Comparison of ENCODE assay signal across 9 cellular contexts in the genomic region with DNA sequence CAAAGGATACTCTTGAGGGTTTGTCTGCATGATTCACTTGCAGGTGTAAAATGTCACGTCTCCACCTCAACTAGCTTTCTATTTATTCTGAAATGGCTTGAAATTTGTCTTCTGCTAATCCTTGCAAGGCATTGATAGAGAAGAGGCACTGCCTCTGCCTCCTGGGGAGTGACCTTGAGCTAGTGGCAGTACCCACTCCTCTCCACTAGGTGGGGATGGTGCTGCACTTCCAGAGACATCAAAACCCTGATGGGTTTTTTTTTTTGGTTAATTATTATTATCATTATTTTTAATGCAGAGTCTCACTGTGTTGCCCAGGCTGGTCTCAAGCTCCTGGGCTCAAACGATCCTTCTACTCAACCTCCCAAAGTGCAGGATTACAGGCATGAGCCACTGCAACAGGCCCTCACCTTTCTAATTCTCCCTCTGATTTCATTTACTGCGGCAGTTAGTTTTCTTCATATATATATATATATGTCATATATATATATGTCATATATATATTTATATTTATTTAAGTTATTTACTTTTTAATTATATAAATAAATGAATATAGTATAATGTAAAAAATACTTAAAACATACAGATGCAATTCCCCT.
A peak's percentile ranks its signal among the peaks of the same experiment; 100 is the strongest.
DNase-seq lines count a peak whose midpoint lies in the region; ATAC-seq and TF ChIP-seq lines count a peak whose summit lies in the region.
"Had no signal": no experiment of that assay in that cellular context is flagged by ENCODE, and none has a peak within 500 bp of the region (broad histone marks: within the 10 kb centered on the region; RNA-seq: fewer than 3 reads in every experiment).

No MANE protein-coding gene starts in this region.

- H2AFZ ChIP-seq in GM23338, result no peak overlapping the region

- no peaks in the 10 kb centered on the region for H3K9me3 ChIP-seq in DOHH2 (ENCODE audit: control insufficient read depth, insufficient read depth, low read length)

- H3K4me1 Mint-ChIP-seq in GM23338 (peaks cover 9% of the 10 kb centered on the region; the same call in 2 of the 3 replicates), memory B cell (no peaks in the 10 kb centered on the region)

- no peaks in the 10 kb centered on the region for H3K36me3 Mint-ChIP-seq in GM23338 (ENCODE audit: low read depth)
- H3K36me3 Mint-ChIP-seq in memory B cell, result no peaks in the 10 kb centered on the region

- DNase-seq in GM23338 (ENCODE audit: low spot score) (peak; percentile 68), NCI-H1048 (lab: John Stamatoyannopoulos, UW) (peak; percentile 10), dorsolateral prefrontal cortex (peak; percentile 44 to 76 (median 65)), memory B cell (ENCODE audit: low spot score in 2 of 2) (peak; percentile 50 to 58), occipital lobe (lab: John Stamatoyannopoulos, UW) (no peak)
- peak; percentile 51 for DNase-seq in activated CD4-positive, alpha-beta T cell treated with anti-CD3 and anti-CD28 coated beads, Interleukin-2, amount 50 U/mL, for 1 hour
- peak; percentile 12 to 21 for DNase-seq in stimulated activated CD8-positive, alpha-beta memory T cell treated with anti-CD3 and anti-CD28 coated beads, Interleukin-4, amount 100 ng/mL, for 4 hours (ENCODE audit: low read depth in 2 of 2, low spot score in 1 of 2)

- H3F3A ChIP-seq in DOHH2 (ENCODE audit: control insufficient read depth, insufficient read depth), result no peaks in the 10 kb centered on the region
- H3F3A ChIP-seq in GM23338 (replicated peaks; ENCODE audit: low read depth), result no peaks in the 10 kb centered on the region

- H3K27me3 Mint-ChIP-seq in GM23338 (ENCODE audit: insufficient read depth, low read depth, poor library complexity) (no peaks in the 10 kb centered on the region), memory B cell (no peaks in the 10 kb centered on the region)
- H3K27me3 Mint-ChIP-seq: dendritic cell treated with granulocyte-macrophage colony-stimulating factor and Interleukin-4, amounts not matched to agents 40 ng/mL and 50 ng/mL, for 4 days had no signal

- no peaks in the 10 kb centered on the region for H3K79me2 ChIP-seq in DOHH2 (ENCODE audit: control insufficient read depth, low read length)
- no peaks in the 10 kb centered on the region for H3K79me2 ChIP-seq in GM23338 (replicated peaks; ENCODE audit: insufficient read depth)

- H3K27ac ChIP-seq in DOHH2 (ENCODE audit: low read depth, low read length) (no peak overlapping the region), GM23338 (ENCODE audit: low read depth) (no peak overlapping the region), dorsolateral prefrontal cortex (peak overlapping the region in 15 of 59 donors; percentile 4 to 68 (median 25))

- H4K20me1 ChIP-seq in DOHH2 (ENCODE audit: control insufficient read depth, insufficient read depth, low read depth, low read length) (no peaks in the 10 kb centered on the region), GM23338 (replicated peaks; ENCODE audit: insufficient read depth) (no peaks in the 10 kb centered on the region)

- intact Hi-C loops in dorsolateral prefrontal cortex (cut with DNase I), result loop anchor here (1.0 to 2.0 kb wide), 3 partner anchors 117 to 125 kb away; partner anchors contain the start of gene EIF1B (in 1 of the 2)

- H3K4me2 ChIP-seq in DOHH2 (ENCODE audit: low read length) (no peak overlapping the region), GM23338 (no peak overlapping the region)

- H3K4me3 ChIP-seq in DOHH2 (ENCODE audit: low read length), result no peak overlapping the region
- H3K4me3 ChIP-seq in GM23338, result no peak overlapping the region
- H3K4me3 ChIP-seq in dorsolateral prefrontal cortex, result no peak overlapping the region

- peaks cover 11% of the 10 kb centered on the region for H3K27me3 ChIP-seq in DOHH2 (ENCODE audit: control insufficient read depth, low read length)
- H3K27me3 ChIP-seq in GM23338 (ENCODE audit: insufficient read depth), result no peaks in the 10 kb centered on the region
- H3K27me3 ChIP-seq in dorsolateral prefrontal cortex, result no peaks in the 10 kb centered on the region

- H3K4me1 ChIP-seq in DOHH2 (ENCODE audit: control insufficient read depth, low read length) (no peaks in the 10 kb centered on the region), GM23338 (ENCODE audit: insufficient read depth) (peaks cover 7% of the 10 kb centered on the region; the same call in 1 of the 2 replicates)

- no peaks in the 10 kb centered on the region for H3K9me3 Mint-ChIP-seq in GM23338
- no peaks in the 10 kb centered on the region for H3K9me3 Mint-ChIP-seq in memory B cell
- H3K9me3 Mint-ChIP-seq: dendritic cell treated with granulocyte-macrophage colony-stimulating factor and Interleukin-4, amounts not matched to agents 40 ng/mL and 50 ng/mL, for 4 days had no signal

- H3K27ac Mint-ChIP-seq in GM23338, result peak overlapping the region; percentile 71
- no peak overlapping the region for H3K27ac Mint-ChIP-seq in memory B cell
- H3K27ac Mint-ChIP-seq: dendritic cell treated with granulocyte-macrophage colony-stimulating factor and Interleukin-4, amounts not matched to agents 40 ng/mL and 50 ng/mL, for 4 days had no signal

- ATAC-seq in GM23338, result peak; percentile 63
- ATAC-seq in memory B cell (ENCODE audit: low read depth), result peak; percentile 68

- TF ChIP-seq CTCF in DOHH2 (IDR thresholded peaks at IDR 0.05; ENCODE audit: low read depth, low read length, poor library complexity, severe bottlenecking) (peak; percentile 70), GM23338 (conservative IDR thresholded peaks at IDR 0.05; ENCODE audit: low read depth in 2 of 2) (peak; percentile 78 to 84), dorsolateral prefrontal cortex (IDR thresholded peaks at IDR 0.05 in 54 of 56, conservative IDR thresholded peaks at IDR 0.05 in 2 of 56; ENCODE audit: low read depth in 1 of 56, partially characterized antibody in 56 of 56) (peak; percentile 89 to 99 (median 97))

- H3K9me2 ChIP-seq in DOHH2 (replicated peaks; ENCODE audit: control insufficient read depth, low read length), result no peaks in the 10 kb centered on the region
- no peaks in the 10 kb centered on the region for H3K9me2 ChIP-seq in GM23338 (ENCODE audit: insufficient read depth)

- no peaks in the 10 kb centered on the region for H3K36me3 ChIP-seq in DOHH2 (ENCODE audit: control insufficient read depth, low read length)
- no peaks in the 10 kb centered on the region for H3K36me3 ChIP-seq in GM23338 (ENCODE audit: insufficient read depth)

- H3K4me3 Mint-ChIP-seq in GM23338 (no peak overlapping the region), memory B cell (no peak overlapping the region)
- H3K4me3 Mint-ChIP-seq: dendritic cell treated with granulocyte-macrophage colony-stimulating factor and Interleukin-4, amounts not matched to agents 40 ng/mL and 50 ng/mL, for 4 days had no signal

TF ChIP-seq in GM23338, 12 proteins besides CTCF, POLR2A, EP300 and RAD21 (continues in another document):
- TF ChIP-seq STAT1 (IDR thresholded peaks at IDR 0.05; ENCODE audit: unreplicated experiment) (no peak), ETS1 (IDR thresholded peaks at IDR 0.05) (no peak), NANOG (IDR thresholded peaks at IDR 0.05; ENCODE audit: borderline replicate concordance) (no peak), REST (IDR thresholded peaks at IDR 0.05; ENCODE audit: unreplicated experiment) (no peak), EZH2 (IDR thresholded peaks at IDR 0.05; ENCODE audit: low read depth, unreplicated experiment) (no peak), ZNF331 (CRISPR knock-in tag; IDR thresholded peaks at IDR 0.05; ENCODE audit: low read depth) (no peak)
